In the genomic region with DNA sequence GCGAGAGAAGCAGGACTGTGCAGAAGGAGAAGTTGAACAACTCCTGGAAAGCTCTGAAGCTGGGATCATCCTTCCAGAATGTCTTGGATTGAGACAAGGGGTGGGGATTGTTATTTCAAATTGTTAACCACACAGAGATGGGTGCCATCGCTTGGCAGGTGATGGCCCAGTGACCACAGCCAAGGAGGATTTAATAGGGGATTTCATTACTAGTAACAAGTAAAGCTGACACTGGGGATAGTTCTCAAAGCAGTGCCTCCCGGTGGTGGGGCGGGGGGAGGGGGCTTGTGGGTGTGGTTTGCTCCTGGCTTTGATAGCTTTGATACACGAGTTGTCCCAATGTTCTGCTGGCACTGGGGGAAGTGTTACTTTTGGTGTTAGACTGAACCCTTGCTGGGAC, we compare ENCODE assay signal across 31 cellular contexts. TPM values are rescaled to one million over a fixed set of nuclear protein-coding genes. Genes with fewer than 3 reads are reported as not detected.
"Had no signal": no experiment of that assay in that cellular context is flagged by ENCODE, and none has a peak within 500 bp of the region (broad histone marks: within the 10 kb centered on the region; RNA-seq: fewer than 3 reads in every experiment).

No MANE protein-coding gene starts in this region.

- H3K4me1 ChIP-seq: body of pancreas, breast epithelium, SJCRH30 had no signal

- H3K4me3 ChIP-seq: body of pancreas, breast epithelium, MG63, SJCRH30, SK-N-MC had no signal

- H3K27ac ChIP-seq: body of pancreas, breast epithelium, SJCRH30, SK-N-MC had no signal

- H3K27me3 Mint-ChIP-seq: activated CD4-positive, alpha-beta memory T cell treated with anti-CD3 and anti-CD28 coated beads, Interleukin-2, amount 10 ng/mL, durations not matched to agents 7 days and 5 days; activated naive CD4-positive, alpha-beta T cell treated with anti-CD3 and anti-CD28 coated beads, Interleukin-2, amount 50 U/mL, for 24 hours; activated naive CD8-positive, alpha-beta T cell treated with anti-CD3 and anti-CD28 coated beads, Interleukin-2, amount 10 ng/mL, durations not matched to agents 7 days and 5 days had no signal

- H3K9me3 ChIP-seq: MG63, SJCRH30 had no signal

- H3K4me1 Mint-ChIP-seq: activated CD4-positive, alpha-beta memory T cell treated with anti-CD3 and anti-CD28 coated beads, Interleukin-2, amount 10 ng/mL, durations not matched to agents 7 days and 5 days; activated CD4-positive, alpha-beta T cell treated with anti-CD3 and anti-CD28 coated beads for 36 hours; activated CD8-positive, alpha-beta memory T cell treated with anti-CD3 and anti-CD28 coated beads, Interleukin-2, amount 10 ng/mL, durations not matched to agents 7 days and 5 days; activated naive CD4-positive, alpha-beta T cell treated with anti-CD3 and anti-CD28 coated beads, Interleukin-2, amount 50 U/mL, for 24 hours; activated naive CD8-positive, alpha-beta T cell treated with anti-CD3 and anti-CD28 coated beads, Interleukin-2, amount 10 ng/mL, durations not matched to agents 7 days and 5 days; activated T-helper 17 cell treated with anti-CD3 and anti-CD28 coated beads, Interleukin-2, amount 50 U/mL, for 72 hours had no signal

- H3K9me3 Mint-ChIP-seq: activated CD4-positive, alpha-beta memory T cell treated with anti-CD3 and anti-CD28 coated beads, Interleukin-2, amount 10 ng/mL, durations not matched to agents 7 days and 5 days; activated naive CD4-positive, alpha-beta T cell treated with anti-CD3 and anti-CD28 coated beads, Interleukin-2, amount 50 U/mL, for 24 hours; activated naive CD8-positive, alpha-beta T cell treated with anti-CD3 and anti-CD28 coated beads, Interleukin-2, amount 10 ng/mL, durations not matched to agents 7 days and 5 days; activated T-cell treated with anti-CD3 and anti-CD28 coated beads, Interleukin-2, amount 50 U/mL, for 72 hours had no signal

- ATAC-seq: activated CD4-positive, alpha-beta T cell treated with anti-CD3 and anti-CD28 coated beads for 36 hours; activated CD4-positive, CD25-positive, alpha-beta regulatory T cell treated with anti-CD3 and anti-CD28 coated beads, Interleukin-2, amount 50 U/mL, for 24 hours; activated CD8-positive, alpha-beta memory T cell treated with anti-CD3 and anti-CD28 coated beads, Interleukin-2, amount 10 ng/mL, durations not matched to agents 7 days and 5 days; activated T-cell treated with anti-CD3 and anti-CD28 coated beads, Interleukin-2, amount 50 U/mL, for 72 hours; activated T-helper 17 cell treated with anti-CD3 and anti-CD28 coated beads, Interleukin-2, amount 50 U/mL, for 72 hours; body of pancreas; Panc1 had no signal

- H3K36me3 Mint-ChIP-seq: activated CD8-positive, alpha-beta memory T cell treated with anti-CD3 and anti-CD28 coated beads, Interleukin-2, amount 10 ng/mL, durations not matched to agents 7 days and 5 days; activated naive CD4-positive, alpha-beta T cell treated with anti-CD3 and anti-CD28 coated beads, Interleukin-2, amount 50 U/mL, for 24 hours; activated naive CD8-positive, alpha-beta T cell treated with anti-CD3 and anti-CD28 coated beads, Interleukin-2, amount 10 ng/mL, durations not matched to agents 7 days and 5 days had no signal

- H3K36me3 ChIP-seq: breast epithelium, MG63, SJCRH30 had no signal

- H3K4me3 Mint-ChIP-seq: activated CD4-positive, alpha-beta memory T cell treated with anti-CD3 and anti-CD28 coated beads, Interleukin-2, amount 10 ng/mL, durations not matched to agents 7 days and 5 days; activated CD4-positive, alpha-beta T cell treated with anti-CD3 and anti-CD28 coated beads for 36 hours; activated CD8-positive, alpha-beta memory T cell treated with anti-CD3 and anti-CD28 coated beads, Interleukin-2, amount 10 ng/mL, durations not matched to agents 7 days and 5 days; activated naive CD4-positive, alpha-beta T cell treated with anti-CD3 and anti-CD28 coated beads, Interleukin-2, amount 50 U/mL, for 24 hours; activated naive CD8-positive, alpha-beta T cell treated with anti-CD3 and anti-CD28 coated beads, Interleukin-2, amount 10 ng/mL, durations not matched to agents 7 days and 5 days; activated T-cell treated with anti-CD3 and anti-CD28 coated beads, Interleukin-2, amount 50 U/mL, for 72 hours; activated T-helper 17 cell treated with anti-CD3 and anti-CD28 coated beads, Interleukin-2, amount 50 U/mL, for 72 hours had no signal

- H3K27me3 ChIP-seq: body of pancreas, breast epithelium, MG63, SJCRH30 had no signal

- DNase-seq: activated CD4-positive, alpha-beta memory T cell treated with anti-CD3 and anti-CD28 coated beads, Interleukin-2, amount 10 ng/mL, durations not matched to agents 7 days and 5 days; activated CD4-positive, alpha-beta T cell treated with anti-CD3 and anti-CD28 coated beads for 36 hours; activated CD8-positive, alpha-beta memory T cell treated with anti-CD3 and anti-CD28 coated beads for 24 hours; activated CD8-positive, alpha-beta memory T cell treated with anti-CD3 and anti-CD28 coated beads, Interleukin-2, amount 10 ng/mL, durations not matched to agents 7 days and 5 days; activated effector memory CD4-positive, alpha-beta T cell treated with anti-CD3 and anti-CD28 coated beads, Interleukin-2, amount 50 U/mL, for 16 hours; activated naive CD4-positive, alpha-beta T cell; activated naive CD8-positive, alpha-beta T cell treated with anti-CD3 and anti-CD28 coated beads, Interleukin-2, amount 10 ng/mL, durations not matched to agents 7 days and 5 days; activated T-cell treated with anti-CD3 and anti-CD28 coated beads, Interleukin-2, amount 50 U/mL, for 1 hour; activated T-cell treated with anti-CD3 and anti-CD28 coated beads, Interleukin-2, amount 50 U/mL, for 72 hours; amygdala; body of pancreas; Kasumi-1; KG1; MG63; NCI-H1048; NCI-H1105 treated with DMSO at 0.1 percent for 48 hours; NCI-H1436 treated with DMSO at 0.1 percent for 48 hours; NCI-H1694 treated with DMSO at 0.1 percent for 48 hours; NCI-H2029; NCI-H345; NCI-H524 treated with DMSO at 0.1 percent for 48 hours; SHP77; SJCRH30; T1000 had no signal

- H3K27ac Mint-ChIP-seq: activated CD4-positive, alpha-beta memory T cell treated with anti-CD3 and anti-CD28 coated beads, Interleukin-2, amount 10 ng/mL, durations not matched to agents 7 days and 5 days; activated CD4-positive, alpha-beta T cell treated with anti-CD3 and anti-CD28 coated beads for 36 hours; activated CD8-positive, alpha-beta memory T cell treated with anti-CD3 and anti-CD28 coated beads, Interleukin-2, amount 10 ng/mL, durations not matched to agents 7 days and 5 days; activated naive CD4-positive, alpha-beta T cell treated with anti-CD3 and anti-CD28 coated beads, Interleukin-2, amount 50 U/mL, for 24 hours; activated naive CD8-positive, alpha-beta T cell treated with anti-CD3 and anti-CD28 coated beads, Interleukin-2, amount 10 ng/mL, durations not matched to agents 7 days and 5 days; activated T-cell treated with anti-CD3 and anti-CD28 coated beads, Interleukin-2, amount 50 U/mL, for 72 hours; activated T-helper 17 cell treated with anti-CD3 and anti-CD28 coated beads, Interleukin-2, amount 50 U/mL, for 72 hours had no signal

RNA-seq across cellular contexts. Expression of gene ZNF503, which starts 59.2 kb away (rescaled TPM):
- total RNA-seq: T-helper 1 cell treated with Interleukin-12 subunit alpha and Interleukin-12 subunit beta and Interleukin-4 antibody, amounts not matched to agents 30 ng/mL and 1 ng/mL, for 36 hours had no signal
